ENCODE assay signal across 22 cellular contexts in the genomic region with DNA sequence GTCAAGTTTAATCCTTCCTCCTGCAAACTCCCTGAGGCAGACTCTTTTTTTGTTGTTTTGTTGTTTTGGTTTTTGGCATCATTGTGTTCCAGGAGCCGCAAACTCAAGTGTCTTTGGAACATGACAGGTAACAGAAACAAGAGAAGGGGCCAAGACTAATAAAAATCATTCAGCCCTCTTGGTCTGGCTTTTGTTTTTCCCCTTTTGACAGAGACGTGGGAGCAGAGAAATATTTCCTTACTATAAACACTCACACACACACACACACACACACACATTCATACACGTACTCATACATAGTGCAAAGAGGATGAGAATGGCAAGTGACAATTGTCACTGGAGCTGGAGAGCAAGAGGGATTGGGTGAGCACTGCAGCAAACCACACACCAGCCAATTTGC.
"Had no signal": no experiment of that assay in that cellular context is flagged by ENCODE, and none has a peak within 500 bp of the region (broad histone marks: within the 10 kb centered on the region; RNA-seq: fewer than 3 reads in every experiment).

No MANE protein-coding gene starts in this region.

- H3K4me1 ChIP-seq: pancreas, testis had no signal

- H3K27ac Mint-ChIP-seq: naive B cell, nephron, progenitor cell of endocrine pancreas had no signal

- FAIRE-seq: frontal cortex, pancreas had no signal

- H3K4me1 Mint-ChIP-seq: naive B cell had no signal

- H3K4me3 ChIP-seq: dorsolateral prefrontal cortex, heart left ventricle, lung, pancreas, smooth muscle cell, testis, tibial nerve had no signal

- DNase-seq: cortex of kidney; dorsolateral prefrontal cortex; effector CD8-positive, alpha-beta T cell; heart left ventricle; hippocampal formation; left colon; left ventricle myocardium superior; mesenchymal stem cell; midbrain; naive B cell; occipital lobe; pancreas; right cardiac atrium; stimulated activated CD4-positive, alpha-beta T cell treated with anti-CD3 and anti-CD28 coated beads, Interleukin-2, amount 100 ng/mL, for 48 hours; stimulated activated naive CD8-positive, alpha-beta T cell treated with anti-CD3 and anti-CD28 coated beads, Interleukin-15, Interleukin-2, amounts not matched to agents 100 U/mL and 50 U/mL, for 24 hours; testis had no signal

- H3K36me3 Mint-ChIP-seq: naive B cell had no signal

- H3K9me3 Mint-ChIP-seq: nephron had no signal

- H3K4me3 Mint-ChIP-seq: naive B cell, nephron had no signal

- ATAC-seq: heart left ventricle; left colon; left ventricle myocardium superior; pancreas; right cardiac atrium; stimulated activated naive CD8-positive, alpha-beta T cell treated with anti-CD3 and anti-CD28 coated beads, Interleukin-15, Interleukin-2, amounts not matched to agents 100 U/mL and 50 U/mL, for 24 hours had no signal

- H3K9me3 ChIP-seq: pancreas, testis had no signal

- H3K27me3 ChIP-seq: pancreas, testis, tibial nerve had no signal

- H3K36me3 ChIP-seq: heart left ventricle, pancreas, tibial nerve had no signal

- H3K27ac ChIP-seq: dorsolateral prefrontal cortex, pancreas, testis, tibial nerve had no signal

- H3K4me2 ChIP-seq: smooth muscle cell had no signal
